In genomic region chr19:16400911-16401675, GRCh38 we compare ENCODE assay signal across 2 cellular contexts.
TF ChIP-seq lines count a peak whose summit lies in the region.

No MANE protein-coding gene starts in this region.

TF ChIP-seq in IMR-90, 13 proteins besides CTCF, POLR2A, EP300 and RAD21 (continued from another document):
- TF ChIP-seq MXI1 (IDR thresholded peaks at IDR 0.05; ENCODE audit: borderline replicate concordance, low read depth, low read length) (no peak), MAFK (IDR thresholded peaks at IDR 0.05; ENCODE audit: low read depth, low read length) (no peak), RCOR1 (IDR thresholded peaks at IDR 0.05; ENCODE audit: insufficient replicate concordance, low read length) (no peak), RFX5 (IDR thresholded peaks at IDR 0.05; ENCODE audit: low read depth, low read length) (no peak)

TF ChIP-seq in GM23338, 12 proteins besides CTCF, POLR2A, EP300 and RAD21 (continued from another document):
- TF ChIP-seq ZNF462 (CRISPR knock-in tag; IDR thresholded peaks at IDR 0.05) (no peak), ETS1 (IDR thresholded peaks at IDR 0.05) (no peak)
